9 cellular contexts compared by ENCODE assay signal in the genomic region with DNA sequence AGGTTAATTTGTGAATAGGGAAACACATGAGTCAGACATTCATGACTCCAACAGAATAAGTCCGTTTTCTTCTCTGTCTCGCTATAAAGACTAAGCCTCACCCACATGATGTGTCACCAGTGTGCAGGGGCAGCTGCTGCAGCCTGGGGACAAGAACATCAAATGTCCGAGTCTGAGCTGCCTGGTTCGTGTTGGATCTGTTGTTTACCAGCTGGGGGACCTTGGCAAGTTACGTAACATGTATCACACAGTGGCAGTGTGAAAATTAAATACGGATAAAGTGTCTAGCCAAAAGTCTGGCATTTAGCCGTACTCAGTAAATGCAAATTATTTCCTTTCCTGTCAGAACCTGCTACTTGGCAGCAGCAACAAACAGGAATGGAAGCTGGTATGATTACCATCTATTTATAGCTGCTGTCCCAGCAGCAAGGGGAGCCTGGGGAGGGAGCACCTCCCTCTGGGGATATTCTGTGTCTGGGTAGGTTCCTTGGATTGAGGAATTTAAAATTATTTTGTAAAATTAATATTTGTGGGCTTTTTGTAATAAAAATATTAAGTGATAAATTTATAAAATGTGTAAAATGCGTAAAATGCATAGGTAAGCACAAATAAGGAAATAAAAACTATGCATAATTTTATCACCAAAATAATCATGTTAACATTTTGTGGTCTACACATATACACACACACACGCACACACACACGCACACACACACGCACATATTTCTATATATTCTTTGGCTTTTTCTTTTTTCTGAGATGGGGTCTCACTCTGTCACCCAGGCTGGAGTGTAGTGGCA. TPM values are rescaled to one million over a fixed set of nuclear protein-coding genes. Genes with fewer than 3 reads are reported as not detected.
DNase-seq lines count a peak whose midpoint lies in the region; ATAC-seq and TF ChIP-seq lines count a peak whose summit lies in the region.
"Had no signal": no experiment of that assay in that cellular context is flagged by ENCODE, and none has a peak within 500 bp of the region (broad histone marks: within the 10 kb centered on the region; RNA-seq: fewer than 3 reads in every experiment).

No MANE protein-coding gene starts in this region.

- no peak overlapping the region for H3K18ac ChIP-seq in H9 (ENCODE audit: insufficient read length, low read depth, low read length)

- no peak overlapping the region for H3K4ac ChIP-seq in H9 (ENCODE audit: low read depth, low read length)

- H3K9me3 Mint-ChIP-seq in H9 = no peaks in the 10 kb centered on the region; a peak in 2 of 5 replicates
- no peaks in the 10 kb centered on the region for H3K9me3 Mint-ChIP-seq in activated CD4-positive, alpha-beta T cell treated with anti-CD3 and anti-CD28 coated beads, Interleukin-2, amount 10 ng/mL, durations not matched to agents 7 days and 5 days

- no peak overlapping the region for H3K14ac ChIP-seq in H9 (ENCODE audit: insufficient read depth, low read length)

- no peaks in the 10 kb centered on the region for H3K27me3 ChIP-seq in H9 (ENCODE audit: insufficient read depth, low read length)

- H2BK5ac ChIP-seq in H9 (ENCODE audit: insufficient read length, low read length) = no peak overlapping the region

- H3K56ac ChIP-seq in H9 (ENCODE audit: insufficient read length, low read depth, low read length) = no peak overlapping the region

- H3K4me3 ChIP-seq in epithelial cell of proximal tubule (ENCODE audit: low read depth, low read length) = no peak overlapping the region

- CTCF ChIA-PET in activated CD4-positive, alpha-beta T cell treated with anti-CD3 and anti-CD28 coated beads, Interleukin-2, amount 10 ng/mL, durations not matched to agents 7 days and 5 days (lab: Charles Lee) = no interaction called here

- H4K91ac ChIP-seq in H9 (ENCODE audit: insufficient read length, low read depth, low read length) = no peak overlapping the region

- no peak overlapping the region for H3K23ac ChIP-seq in H9 (ENCODE audit: insufficient read length, low read depth, low read length)

- H3K27me3 Mint-ChIP-seq in H9 (ENCODE audit: low read depth) = peaks cover 21% of the 10 kb centered on the region
- H3K27me3 Mint-ChIP-seq in activated CD4-positive, alpha-beta T cell treated with anti-CD3 and anti-CD28 coated beads, Interleukin-2, amount 10 ng/mL, durations not matched to agents 7 days and 5 days = peaks cover 24% of the 10 kb centered on the region

- no peak overlapping the region for H2AFZ ChIP-seq in H9 (ENCODE audit: low read length)

- no peak overlapping the region for H4K5ac ChIP-seq in H9 (ENCODE audit: insufficient read length, low read depth, low read length)

- no peaks in the 10 kb centered on the region for H3K4me1 ChIP-seq in H9 (ENCODE audit: insufficient read depth, low read length)

- no peak for TF ChIP-seq CTCF in epithelial cell of proximal tubule (conservative IDR thresholded peaks at IDR 0.05; ENCODE audit: low read depth, low read length)
- TF ChIP-seq CTCF in H9 (conservative IDR thresholded peaks at IDR 0.05) = no peak

- no peaks in the 10 kb centered on the region for H3K79me1 ChIP-seq in H9 (ENCODE audit: insufficient read depth, low read depth, low read length, poor library complexity, severe bottlenecking)

- H3K9ac ChIP-seq in H9 (ENCODE audit: extremely low read depth, insufficient read length, low read length) = no peak overlapping the region

- POLR2A ChIA-PET in activated CD4-positive, alpha-beta T cell treated with anti-CD3 and anti-CD28 coated beads, Interleukin-2, amount 10 ng/mL, durations not matched to agents 7 days and 5 days (lab: Charles Lee) = interaction anchor here (0.5 kb wide), 1 partner anchor 161 kb away, joined by 4 read pairs; no protein-coding TSS in a partner anchor

- H3K36me3 Mint-ChIP-seq in H9 (ENCODE audit: insufficient read depth in 1 of 3, low read depth in 3 of 3) = no peaks in the 10 kb centered on the region
- H3K36me3 Mint-ChIP-seq in activated CD4-positive, alpha-beta T cell treated with anti-CD3 and anti-CD28 coated beads, Interleukin-2, amount 10 ng/mL, durations not matched to agents 7 days and 5 days (ENCODE audit: low read depth) = peaks cover 2% of the 10 kb centered on the region

- no peaks in the 10 kb centered on the region for H3K23me2 ChIP-seq in H9 (ENCODE audit: insufficient read length, low read depth, low read length, poor library complexity, severe bottlenecking)

- H3T11ph ChIP-seq in H9 (ENCODE audit: low read length) = no peak overlapping the region

- H4K20me1 ChIP-seq in H9 (ENCODE audit: control insufficient read depth, insufficient read depth, insufficient read length) = no peaks in the 10 kb centered on the region

- H3K4me2 ChIP-seq in H9 (ENCODE audit: insufficient read depth, insufficient read length, low read length) = no peak overlapping the region

- H2BK20ac ChIP-seq in H9 (ENCODE audit: low read depth, low read length, poor library complexity, severe bottlenecking) = no peak overlapping the region

- WGBS in H9 (ENCODE audit: extremely low coverage, insufficient read length, low lambda C conversion rate) = 100% methylated on average over 1 of the region's 11 CpGs

- no peak overlapping the region for H2AK5ac ChIP-seq in H9 (ENCODE audit: insufficient read length, low read length)

- H3K9me3 ChIP-seq in H9 (ENCODE audit: control insufficient read depth, low read depth, low read length) = no peaks in the 10 kb centered on the region

- ATAC-seq in HG02840 (IDR thresholded peaks at IDR 0.05; ENCODE audit: low FRiP score, unreplicated experiment) = no peak

- H3K4me3 Mint-ChIP-seq in H9 = no peak overlapping the region
- H3K4me3 Mint-ChIP-seq in activated CD4-positive, alpha-beta T cell treated with anti-CD3 and anti-CD28 coated beads, Interleukin-2, amount 10 ng/mL, durations not matched to agents 7 days and 5 days = no peak overlapping the region

- H3K27ac Mint-ChIP-seq in H9 = no peak overlapping the region
- no peak overlapping the region for H3K27ac Mint-ChIP-seq in activated CD4-positive, alpha-beta T cell treated with anti-CD3 and anti-CD28 coated beads, Interleukin-2, amount 10 ng/mL, durations not matched to agents 7 days and 5 days

- H2BK15ac ChIP-seq in H9 (ENCODE audit: low read depth, low read length) = no peak overlapping the region

- H3K27ac ChIP-seq in H9 (ENCODE audit: insufficient read length, low read depth, low read length) = no peak overlapping the region

- H3K79me2 ChIP-seq in H9 (ENCODE audit: insufficient read depth, low read length) = no peaks in the 10 kb centered on the region

- H2BK12ac ChIP-seq in H9 (ENCODE audit: insufficient read length, low read depth, low read length) = no peak overlapping the region

- H4K8ac ChIP-seq in H9 (replicated peaks; ENCODE audit: insufficient read length, low read depth, low read length) = no peak overlapping the region

- H3K4me1 Mint-ChIP-seq in H9 = no peaks in the 10 kb centered on the region
- peaks cover 17% of the 10 kb centered on the region for H3K4me1 Mint-ChIP-seq in activated CD4-positive, alpha-beta T cell treated with anti-CD3 and anti-CD28 coated beads, Interleukin-2, amount 10 ng/mL, durations not matched to agents 7 days and 5 days

- H2BK120ac ChIP-seq in H9 (ENCODE audit: low read depth, low read length, poor library complexity, severe bottlenecking) = no peak overlapping the region

- DNase-seq in COLO829 (ENCODE audit: low spot score) = peak; percentile 53
- peak; percentile 56 for DNase-seq in NCI-H774 (lab: John Stamatoyannopoulos, UW)
- DNase-seq in epithelial cell of proximal tubule (ENCODE audit: low read depth) = peak; percentile 52
- peak; percentile 88 for DNase-seq in myocyte (ENCODE audit: low read depth)
- no peak for DNase-seq in H9
- DNase-seq in GF-D8 (lab: John Stamatoyannopoulos, UW) = no peak
- DNase-seq in activated CD4-positive, alpha-beta T cell treated with anti-CD3 and anti-CD28 coated beads, Interleukin-2, amount 10 ng/mL, durations not matched to agents 7 days and 5 days = no peak

RNA-seq across cellular contexts. Expression of a gene that starts 1.3 kb away (rescaled TPM):
- total RNA-seq in epithelial cell of proximal tubule (not detected in 2 replicates), myocyte (not detected in 2 replicates), H9 (2021) (not detected in 2 replicates)
- polyA plus RNA-seq in myocyte (2012) = not detected
- not detected for total RNA-seq in activated CD4-positive, alpha-beta T cell treated with anti-CD3 and anti-CD28 coated beads, Interleukin-2, amount 10 ng/mL, durations not matched to agents 7 days and 5 days
- polyA plus RNA-seq: neural cell had no signal

RNA-seq across cellular contexts. Expression of a gene that starts 4.8 kb away (rescaled TPM):
- 16.3 and 25.7 TPM in 2 replicates for total RNA-seq in epithelial cell of proximal tubule
- 12.5 and 17.2 TPM in 2 replicates for total RNA-seq in myocyte
- 6.7 TPM for polyA plus RNA-seq in myocyte (2012)
- total RNA-seq in H9 (2021) = 23.6 and 26.0 TPM in 2 replicates
- 10 to 100 TPM; 19.9 to 20.8 TPM for total RNA-seq in activated CD4-positive, alpha-beta T cell treated with anti-CD3 and anti-CD28 coated beads, Interleukin-2, amount 10 ng/mL, durations not matched to agents 7 days and 5 days

Comparison
In these comparisons a context has a peak if more than half of its experiments do, and no peak if none do; other contexts are left out.
1. DNase-seq: peak in COLO829 (single experiment), NCI-H774 (single experiment), epithelial cell of proximal tubule (single experiment) and myocyte (single experiment); none in H9 (single experiment), GF-D8 (single experiment) and activated CD4-positive, alpha-beta T cell treated with anti-CD3 and anti-CD28 coated beads, Interleukin-2, amount 10 ng/mL, durations not matched to agents 7 days and 5 days (single experiment).